ENCODE assay signal across 21 cellular contexts in the genomic region with DNA sequence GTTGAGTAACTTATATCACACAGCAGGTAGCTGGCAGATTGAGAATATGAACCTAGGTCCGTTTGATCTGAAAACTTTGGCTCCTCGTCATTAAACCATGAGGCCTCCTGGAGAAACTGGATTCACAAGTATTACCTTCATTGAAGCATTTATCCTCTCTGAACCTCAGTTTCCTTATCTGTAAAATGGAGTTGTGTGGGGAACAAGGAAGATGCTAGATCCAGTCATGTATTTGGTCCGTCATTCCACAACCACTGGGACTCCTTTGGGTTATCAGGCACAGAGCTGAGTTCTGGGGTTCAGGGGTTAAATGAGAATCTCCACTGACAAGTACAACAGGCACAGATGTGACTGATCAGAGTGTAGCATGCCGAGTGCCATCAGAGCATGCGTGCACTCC.
"Had no signal": no experiment of that assay in that cellular context is flagged by ENCODE, and none has a peak within 500 bp of the region (broad histone marks: within the 10 kb centered on the region; RNA-seq: fewer than 3 reads in every experiment).

No MANE protein-coding gene starts in this region.

- H3K36me3 ChIP-seq: brain microvascular endothelial cell, heart left ventricle, left lung, suprapubic skin, tibial nerve had no signal

- H3K27ac ChIP-seq: brain microvascular endothelial cell, left lung, VCaP had no signal

- DNase-seq: activated CD4-positive, alpha-beta memory T cell treated with anti-CD3 and anti-CD28 coated beads, Interleukin-2, amount 10 ng/mL, durations not matched to agents 7 days and 5 days; activated CD4-positive, alpha-beta T cell treated with anti-CD3 and anti-CD28 coated beads, Interleukin-2, amount 10 ng/mL, durations not matched to agents 24 days and 14 days; activated CD8-positive, alpha-beta memory T cell treated with anti-CD3 and anti-CD28 coated beads, Interleukin-2, amount 50 U/mL, for 48 hours; activated gamma-delta T cell; activated naive CD4-positive, alpha-beta T cell treated with anti-CD3 and anti-CD28 coated beads, Interleukin-2, amount 10 ng/mL, durations not matched to agents 7 days and 5 days; activated naive CD8-positive, alpha-beta T cell treated with anti-CD3 and anti-CD28 coated beads, Interleukin-2, amount 10 ng/mL, durations not matched to agents 7 days and 5 days; activated T-cell treated with anti-CD3 and anti-CD28 coated beads, Interleukin-2, amount 50 U/mL, for 24 hours; amniotic stem cell; brain microvascular endothelial cell; caudate nucleus; cortex of kidney; effector memory CD8-positive, alpha-beta T cell; left lung; stimulated activated CD4-positive, alpha-beta T cell treated with anti-CD3 and anti-CD28 coated beads, Interleukin-4, amount 100 ng/mL, for 24 hours; stimulated activated naive CD8-positive, alpha-beta T cell treated with anti-CD3 and anti-CD28 coated beads, Interleukin-15, amount 100 ng/mL, for 72 hours had no signal

- H3K4me3 ChIP-seq: heart left ventricle, left lung, suprapubic skin, tibial nerve had no signal

- ATAC-seq: effector memory CD8-positive, alpha-beta T cell; left lung; sciatic nerve; stimulated activated memory B cell treated with anti-CD40 and anti-IgM and Interleukin-4, amounts not matched to agents 10 μg/mL and 1 μg/mL and 100 μg/mL, for 72 hours; stimulated activated naive CD8-positive, alpha-beta T cell treated with anti-CD3 and anti-CD28 coated beads, Interleukin-15, amount 100 ng/mL, for 72 hours had no signal

- H3K9me3 ChIP-seq: heart left ventricle, left lung, suprapubic skin, tibial nerve had no signal

- H3K27me3 ChIP-seq: brain microvascular endothelial cell, heart left ventricle, left lung, suprapubic skin, tibial nerve had no signal
